ENCODE assay signal across 20 cellular contexts in the genomic region with DNA sequence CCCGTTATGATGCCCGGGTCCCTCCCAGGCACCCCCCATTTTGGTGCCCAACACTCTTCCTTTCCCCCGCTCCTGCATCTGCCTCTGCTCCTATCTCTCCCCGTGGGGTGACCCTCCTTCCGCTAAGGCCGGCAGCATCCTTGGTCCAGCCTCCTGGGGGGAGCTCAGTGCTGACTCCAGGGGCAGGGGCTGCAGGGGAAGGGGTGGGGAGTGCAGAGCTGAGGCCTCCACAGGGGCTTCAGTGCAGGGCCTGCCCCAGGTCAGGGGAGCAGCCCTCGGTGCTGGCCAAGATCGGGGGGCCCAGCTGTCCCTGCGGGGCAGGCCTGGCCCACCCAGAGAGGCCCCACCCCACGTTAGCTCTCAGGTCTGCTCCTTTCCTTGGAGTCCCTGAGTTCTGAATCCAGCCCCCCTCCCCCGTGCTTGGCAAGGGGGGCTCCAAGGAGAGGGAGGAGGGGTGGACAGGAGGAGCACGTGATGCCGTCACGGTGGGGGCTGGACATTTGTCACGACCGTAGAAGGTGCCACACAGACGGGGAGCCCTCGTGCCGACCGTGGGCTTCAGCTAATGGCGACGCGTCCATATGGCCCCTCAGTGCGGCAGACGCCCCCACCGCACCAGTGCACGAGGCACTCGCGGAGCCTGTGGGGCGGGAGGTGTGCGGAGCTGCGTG.
DNase-seq lines count a peak whose midpoint lies in the region; ATAC-seq and TF ChIP-seq lines count a peak whose summit lies in the region.
"Had no signal": no experiment of that assay in that cellular context is flagged by ENCODE, and none has a peak within 500 bp of the region (broad histone marks: within the 10 kb centered on the region; RNA-seq: fewer than 3 reads in every experiment).

No MANE protein-coding gene starts in this region.

- ATAC-seq in lower lobe of right lung: no peak
- ATAC-seq in GM19035 (IDR thresholded peaks at IDR 0.05; ENCODE audit: unreplicated experiment): no peak
- ATAC-seq in HG03432 (IDR thresholded peaks at IDR 0.05; ENCODE audit: unreplicated experiment): no peak
- ATAC-seq: SK-N-SH treated with all-trans-retinoic acid at 6 μM for 48 hours had no signal

- intact Hi-C loops in lower lobe of right lung (cut with DNase I) (no loop called here), sigmoid colon (cut with DNase I) (no loop called here)

- 64 to 72% methylated on average over 32 of the region's 32 CpGs for WGBS in sigmoid colon, 2 donors

- H3K4me1 ChIP-seq in BLaER1: peaks cover 76% of the 10 kb centered on the region
- H3K4me1 ChIP-seq in NT2/D1 (ENCODE audit: insufficient read depth, insufficient read length): peaks cover 31% of the 10 kb centered on the region
- no peaks in the 10 kb centered on the region for H3K4me1 ChIP-seq in lower lobe of right lung
- no peaks in the 10 kb centered on the region for H3K4me1 ChIP-seq in sigmoid colon

- H3K27me3 ChIP-seq in BLaER1 (no peaks in the 10 kb centered on the region; the same call in 1 of the 2 replicates), NT2/D1 (ENCODE audit: insufficient read depth, insufficient read length) (peaks cover 11% of the 10 kb centered on the region), lower lobe of right lung (ENCODE audit: low read depth) (peaks cover 62% of the 10 kb centered on the region), sigmoid colon (peaks cover 9 to 73% (median 33%) of the 10 kb centered on the region in 3 donors)

- H3K4me2 ChIP-seq in BLaER1: peak overlapping the region; percentile 22; the same call in 1 of the 2 replicates

- no peak overlapping the region for H3K9ac ChIP-seq in BLaER1
- H3K9ac ChIP-seq in NT2/D1 (ENCODE audit: insufficient read length, low read depth): peak overlapping the region; percentile 44

- H4K20me1 ChIP-seq in BLaER1: no peaks in the 10 kb centered on the region

- DNase-seq in NT2/D1 (ENCODE audit: low read depth, low spot score) (no peak), lower lobe of right lung (peak; percentile 38), sigmoid colon (peak; percentile 21), medulla oblongata (ENCODE audit: extremely low spot score) (no peak)
- DNase-seq: DMS 273 treated with DMSO at 0.1 percent for 48 hours, GDM1, HCEC 1CT, KBM-7, MV-4-11, NCI-H187, NCI-H2107, NCI-H510A, NCI-H748 treated with DMSO at 0.1 percent for 48 hours, OCI-M1, SIG-M5 had no signal

- H3K27ac ChIP-seq in BLaER1: no peak overlapping the region
- H3K27ac ChIP-seq in lower lobe of right lung: no peak overlapping the region
- H3K27ac ChIP-seq in sigmoid colon: no peak overlapping the region
- H3K27ac ChIP-seq: C4-2B had no signal

- no peak for TF ChIP-seq POLR2A in sigmoid colon (IDR thresholded peaks at IDR 0.05)

- TF ChIP-seq CTCF in lower lobe of right lung (IDR thresholded peaks at IDR 0.05) (no peak), sigmoid colon (IDR thresholded peaks at IDR 0.05) (no peak)

- H3K9me3 ChIP-seq in BLaER1 (peaks cover 1% of the 10 kb centered on the region), NT2/D1 (ENCODE audit: insufficient read depth, low read length) (peaks cover 1% of the 10 kb centered on the region; the same call in 1 of the 2 replicates), lower lobe of right lung (no peaks in the 10 kb centered on the region), sigmoid colon (peaks cover 0 to 2% (median 0%) of the 10 kb centered on the region in 4 donors)

- H3K4me3 ChIP-seq in BLaER1 (no peak overlapping the region), NT2/D1 (ENCODE audit: insufficient read length, low read depth) (no peak overlapping the region), lower lobe of right lung (no peak overlapping the region), sigmoid colon (no peak overlapping the region)

- TF ChIP-seq EP300 in sigmoid colon (IDR thresholded peaks at IDR 0.05): no peak

- H3K36me3 ChIP-seq in BLaER1: no peaks in the 10 kb centered on the region
- no peaks in the 10 kb centered on the region for H3K36me3 ChIP-seq in NT2/D1 (ENCODE audit: insufficient read depth, insufficient read length, low read length)
- no peaks in the 10 kb centered on the region for H3K36me3 ChIP-seq in lower lobe of right lung
- no peaks in the 10 kb centered on the region for H3K36me3 ChIP-seq in sigmoid colon

Comparison
In these comparisons a context has a peak if more than half of its experiments do, and no peak if none do; other contexts are left out.
1. DNase-seq: peak in lower lobe of right lung (single experiment) and sigmoid colon (single experiment); none in NT2/D1 (single experiment) and medulla oblongata (single experiment).